In the genomic region with DNA sequence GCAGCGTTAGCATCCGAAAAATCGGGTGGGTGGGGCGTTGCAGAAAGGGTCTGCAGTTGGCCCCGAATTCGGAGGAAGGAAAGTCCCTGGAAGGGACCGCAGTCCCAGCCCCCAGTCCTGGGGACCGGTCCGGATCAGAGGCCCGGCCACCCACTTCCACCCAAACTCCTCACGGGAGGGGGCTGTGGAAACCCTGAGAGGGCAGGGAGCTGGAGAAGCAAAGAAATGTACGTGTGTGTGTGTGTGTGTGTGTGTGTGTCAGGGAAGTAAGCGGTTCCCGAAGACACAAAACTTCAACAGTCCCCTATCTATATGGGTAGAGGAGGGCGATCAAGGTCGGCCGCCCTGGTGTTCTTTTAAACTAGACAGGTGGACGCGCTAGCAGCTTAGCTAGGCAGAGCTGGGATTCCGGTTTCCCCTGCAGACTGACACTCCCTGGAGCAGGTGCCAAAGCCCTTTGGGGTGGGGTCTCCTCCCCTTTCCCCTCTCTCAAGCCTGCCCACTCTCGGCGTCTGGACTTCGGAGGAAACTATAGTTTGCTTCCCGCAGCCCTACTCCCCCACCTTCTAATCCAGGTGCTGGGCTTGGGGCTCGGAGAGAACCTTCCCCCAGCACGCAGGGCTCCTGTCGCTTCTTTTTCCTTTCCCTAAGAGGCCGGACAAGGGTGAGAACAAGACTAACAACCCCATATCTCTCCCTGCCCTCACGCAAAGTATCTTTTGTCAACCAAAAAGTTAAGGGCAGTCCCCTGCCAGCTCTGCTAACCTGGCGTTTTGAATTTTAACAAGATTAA, we compare ENCODE assay signal across 17 cellular contexts. TPM values are rescaled to one million over a fixed set of nuclear protein-coding genes. Genes with fewer than 3 reads are reported as not detected.
DNase-seq lines count a peak whose midpoint lies in the region; ATAC-seq and TF ChIP-seq lines count a peak whose summit lies in the region.
"Had no signal": no experiment of that assay in that cellular context is flagged by ENCODE, and none has a peak within 500 bp of the region (broad histone marks: within the 10 kb centered on the region; RNA-seq: fewer than 3 reads in every experiment).

No MANE protein-coding gene starts in this region.

- peaks cover 32% of the 10 kb centered on the region for H3K4me1 ChIP-seq in OCI-LY3 (ENCODE audit: low read length)
- peaks cover 41% of the 10 kb centered on the region for H3K4me1 ChIP-seq in iPS-20b (ENCODE audit: insufficient read depth, low read length)
- H3K4me1 ChIP-seq in smooth muscle cell (ENCODE audit: low read depth) = peaks cover 45% of the 10 kb centered on the region
- H3K4me1 ChIP-seq: Caco-2, SJCRH30 had no signal

- DNase-seq in T-helper 2 cell treated with Interferon-gamma antibody and Interleukin-4, amounts not matched to agents 5 μg/mL and 100 μg/mL, for 36 hours (ENCODE audit: low spot score) = no peak
- no peak for DNase-seq in T-helper 2 cell
- DNase-seq in smooth muscle cell (lab: John Stamatoyannopoulos, UW; ENCODE audit: unreplicated experiment) = no peak
- no peak for DNase-seq in NK-92 treated with Interleukin-12 subunit alpha and Interleukin-12 subunit beta, amount 100 ng/mL, for 24 hours (lab: John Stamatoyannopoulos, UW)
- no peak for DNase-seq in NCI-H2227 treated with DMSO at 0.1 percent for 48 hours (lab: John Stamatoyannopoulos, UW)
- DNase-seq: activated CD4-positive, alpha-beta memory T cell treated with anti-CD3 and anti-CD28 coated beads, Interleukin-2, amount 10 ng/mL, durations not matched to agents 7 days and 5 days; activated effector memory CD4-positive, alpha-beta T cell treated with anti-CD3 and anti-CD28 coated beads, Interleukin-2, amount 50 U/mL, for 16 hours; Caco-2; effector memory CD4-positive, alpha-beta T cell; NCI-H2107; SJCRH30; stimulated activated CD4-positive, alpha-beta T cell treated with anti-CD3 and anti-CD28 coated beads, Interleukin-4, amount 100 ng/mL, for 4 hours had no signal

- no peaks in the 10 kb centered on the region for H3K27me3 ChIP-seq in OCI-LY3 (ENCODE audit: low read depth, low read length)
- H3K27me3 ChIP-seq in iPS-20b (ENCODE audit: insufficient read depth, low read length) = peaks cover 97% of the 10 kb centered on the region
- peaks cover 97% of the 10 kb centered on the region for H3K27me3 ChIP-seq in smooth muscle cell (ENCODE audit: low read depth)
- H3K27me3 ChIP-seq: SJCRH30 had no signal

- peaks cover 6% of the 10 kb centered on the region for H3K4me1 Mint-ChIP-seq in T-helper 2 cell treated with Interferon-gamma antibody and Interleukin-4, amounts not matched to agents 5 μg/mL and 100 μg/mL, for 36 hours (ENCODE audit: low read depth)

- no peak for ATAC-seq in HG03108 (IDR thresholded peaks at IDR 0.05; ENCODE audit: unreplicated experiment)
- ATAC-seq: sciatic nerve; stimulated activated effector memory CD8-positive, alpha-beta T cell treated with anti-CD3 and anti-CD28 coated beads, Interleukin-12 subunit alpha, Interleukin-12 subunit beta, amount 100 ng/mL, for 72 hours had no signal

- H3K27me3 Mint-ChIP-seq in T-helper 2 cell treated with Interferon-gamma antibody and Interleukin-4, amounts not matched to agents 5 μg/mL and 100 μg/mL, for 36 hours (ENCODE audit: low read depth) = peaks cover 72% of the 10 kb centered on the region

- H3K4me3 ChIP-seq in OCI-LY3 (ENCODE audit: low read length) = no peak overlapping the region
- peak overlapping the region; percentile 60 for H3K4me3 ChIP-seq in iPS-20b (ENCODE audit: low read length)
- H3K4me3 ChIP-seq in smooth muscle cell = no peak overlapping the region
- H3K4me3 ChIP-seq: SJCRH30 had no signal

- peak overlapping the region; percentile 20 for H3K27ac Mint-ChIP-seq in T-helper 2 cell treated with Interferon-gamma antibody and Interleukin-4, amounts not matched to agents 5 μg/mL and 100 μg/mL, for 36 hours
- H3K27ac Mint-ChIP-seq: stimulated activated effector memory CD8-positive, alpha-beta T cell treated with anti-CD3 and anti-CD28 coated beads, Interleukin-12 subunit alpha, Interleukin-12 subunit beta, amount 100 ng/mL, for 72 hours had no signal

- peaks cover 2% of the 10 kb centered on the region for H3K36me3 Mint-ChIP-seq in T-helper 2 cell treated with Interferon-gamma antibody and Interleukin-4, amounts not matched to agents 5 μg/mL and 100 μg/mL, for 36 hours (ENCODE audit: low read depth)

- H3K9me3 ChIP-seq in OCI-LY3 (ENCODE audit: insufficient read depth, low read length) (peaks cover 72% of the 10 kb centered on the region), iPS-20b (ENCODE audit: insufficient read depth, low read depth, low read length) (no peaks in the 10 kb centered on the region; the same call in 1 of the 2 replicates), smooth muscle cell (replicated peaks; ENCODE audit: low read depth) (no peaks in the 10 kb centered on the region)
- H3K9me3 ChIP-seq: Caco-2, SJCRH30 had no signal

- H3K9ac ChIP-seq in OCI-LY3 (ENCODE audit: low read length) = no peak overlapping the region
- H3K9ac ChIP-seq in iPS-20b (ENCODE audit: low read depth, low read length) = no peak overlapping the region
- no peak overlapping the region for H3K9ac ChIP-seq in smooth muscle cell (ENCODE audit: low read depth)

- H2AFZ ChIP-seq in OCI-LY3 (ENCODE audit: low read depth, low read length) (no peak overlapping the region), smooth muscle cell (ENCODE audit: low read depth) (no peak overlapping the region)

- H3K4me3 Mint-ChIP-seq in T-helper 2 cell treated with Interferon-gamma antibody and Interleukin-4, amounts not matched to agents 5 μg/mL and 100 μg/mL, for 36 hours = no peak overlapping the region

- TF ChIP-seq CTCF in OCI-LY3 (IDR thresholded peaks at IDR 0.05; ENCODE audit: low read depth, low read length) (no peak), smooth muscle cell (IDR thresholded peaks at IDR 0.05; ENCODE audit: borderline replicate concordance, insufficient read depth, poor library complexity, severe bottlenecking) (no peak)

- peaks cover 6% of the 10 kb centered on the region for H3K9me3 Mint-ChIP-seq in T-helper 2 cell treated with Interferon-gamma antibody and Interleukin-4, amounts not matched to agents 5 μg/mL and 100 μg/mL, for 36 hours
- H3K9me3 Mint-ChIP-seq: activated CD4-positive, alpha-beta memory T cell treated with anti-CD3 and anti-CD28 coated beads, Interleukin-2, amount 10 ng/mL, durations not matched to agents 7 days and 5 days had no signal

- H3K79me2 ChIP-seq in OCI-LY3 (ENCODE audit: low read length) = no peaks in the 10 kb centered on the region
- H3K79me2 ChIP-seq in smooth muscle cell (ENCODE audit: low read depth) = no peaks in the 10 kb centered on the region

- H3K27ac ChIP-seq in OCI-LY3 (ENCODE audit: low read length) (peak overlapping the region; percentile 69), iPS-20b (ENCODE audit: low read length) (no peak overlapping the region), smooth muscle cell (ENCODE audit: low read depth) (no peak overlapping the region)
- H3K27ac ChIP-seq: SJCRH30 had no signal

- under 1% methylated on average over 30 of the region's 30 CpGs for WGBS in smooth muscle cell (ENCODE audit: low lambda C conversion rate)

- H4K20me1 ChIP-seq in OCI-LY3 (ENCODE audit: insufficient read depth, low read length) (no peaks in the 10 kb centered on the region), smooth muscle cell (ENCODE audit: low read depth) (no peaks in the 10 kb centered on the region)

- H3K4me2 ChIP-seq in OCI-LY3 (ENCODE audit: low read length) (no peak overlapping the region; the same call in 1 of the 2 replicates), smooth muscle cell (peak overlapping the region; percentile 47)

- H3K36me3 ChIP-seq in OCI-LY3 (replicated peaks; ENCODE audit: low read depth, low read length) = peaks cover 52% of the 10 kb centered on the region
- no peaks in the 10 kb centered on the region for H3K36me3 ChIP-seq in iPS-20b (ENCODE audit: insufficient read depth, low read depth, low read length)
- H3K36me3 ChIP-seq in smooth muscle cell (ENCODE audit: low read depth) = no peaks in the 10 kb centered on the region
- H3K36me3 ChIP-seq: SJCRH30 had no signal

- no peaks in the 10 kb centered on the region for H3F3A ChIP-seq in smooth muscle cell (ENCODE audit: low read depth)

RNA-seq across cellular contexts. Expression of gene ONECUT2, which starts 4.8 kb away (rescaled TPM):
- 0.04 TPM in 1 of 2 replicates, not detected in the other for total RNA-seq in smooth muscle cell
- polyA plus RNA-seq in smooth muscle cell = not detected in 2 replicates
- total RNA-seq: activated CD4-positive, alpha-beta memory T cell treated with anti-CD3 and anti-CD28 coated beads, Interleukin-2, amount 10 ng/mL, durations not matched to agents 7 days and 5 days; sciatic nerve had no signal
